Comparison of ENCODE assay signal across 20 cellular contexts in the genomic region with DNA sequence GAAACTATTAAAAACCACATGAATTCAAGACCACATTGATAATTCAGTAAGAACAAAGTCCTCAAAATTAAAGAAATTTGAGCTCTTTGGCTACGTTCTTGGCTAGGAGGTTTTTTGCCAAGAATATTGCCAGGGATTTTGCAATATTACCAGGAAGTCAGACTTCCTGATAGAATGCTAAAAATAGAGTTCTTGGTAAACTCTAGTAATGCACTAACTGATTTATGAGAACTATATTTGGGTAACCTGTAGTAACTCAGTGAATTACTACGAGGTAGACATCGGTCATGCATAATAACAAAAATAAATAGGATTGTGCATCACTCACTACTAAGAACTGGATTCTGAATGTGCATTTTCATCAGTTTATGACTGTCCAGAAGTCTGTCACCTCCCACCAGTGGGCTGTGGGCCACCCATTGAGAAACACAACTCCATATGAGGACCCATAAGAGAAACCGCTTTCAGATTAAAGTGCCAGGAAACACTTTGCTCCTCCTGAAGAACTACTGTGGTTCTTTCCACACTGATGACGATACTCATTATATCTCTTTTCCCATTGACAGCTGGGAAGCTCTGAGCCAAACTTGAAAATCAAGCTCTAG.
DNase-seq lines count a peak whose midpoint lies in the region; TF ChIP-seq lines count a peak whose summit lies in the region.
"Had no signal": no experiment of that assay in that cellular context is flagged by ENCODE, and none has a peak within 500 bp of the region (broad histone marks: within the 10 kb centered on the region; RNA-seq: fewer than 3 reads in every experiment).

No MANE protein-coding gene starts in this region.

- DNase-seq in NOMO-1 treated with DMSO at 0.1 percent for 48 hours (lab: John Stamatoyannopoulos, UW; ENCODE audit: unreplicated experiment) (peak; percentile 3), NOMO-1 treated with dmso at 0.1 percent for 144 hours (lab: John Stamatoyannopoulos, UW; ENCODE audit: unreplicated experiment) (no peak), GF-D8 (lab: John Stamatoyannopoulos, UW) (peak; percentile 17), ecto neural progenitor cell (ENCODE audit: low spot score) (peak; percentile 12), osteocyte (ENCODE audit: extremely low spot score, unreplicated experiment) (peak; percentile 40), NCI-H1092 (lab: John Stamatoyannopoulos, UW) (no peak), NCI-H2081 (lab: John Stamatoyannopoulos, UW) (no peak), putamen (ENCODE audit: low spot score) (no peak)
- DNase-seq: 8988T; activated CD4-positive, alpha-beta T cell treated with anti-CD3 and anti-CD28 coated beads, Interleukin-2, amount 50 U/mL, for 4 hours; activated T-cell treated with anti-CD3 and anti-CD28 coated beads, Interleukin-2, amount 50 U/mL, for 4 hours; KG1; NCI-H1105; NCI-H2107; NCI-H510A treated with DMSO at 0.1 percent for 48 hours; Right ventricle myocardium superior; stimulated activated CD4-positive, alpha-beta T cell treated with anti-CD3 and anti-CD28 coated beads, Interleukin-1b, Interleukin-23, amount 100 ng/mL, for 48 hours; T-cell had no signal

- no peaks in the 10 kb centered on the region for H3K36me3 Mint-ChIP-seq in osteocyte (ENCODE audit: unreplicated experiment)
- H3K36me3 Mint-ChIP-seq: activated naive CD8-positive, alpha-beta T cell had no signal

- H3K4me1 Mint-ChIP-seq in osteocyte (ENCODE audit: unreplicated experiment), result no peaks in the 10 kb centered on the region

- H3K9me3 Mint-ChIP-seq in osteocyte (ENCODE audit: unreplicated experiment), result no peaks in the 10 kb centered on the region
- H3K9me3 Mint-ChIP-seq: activated T-cell treated with anti-CD3 and anti-CD28 coated beads, Interleukin-2, amount 50 U/mL, for 4 hours; stimulated activated naive CD8-positive, alpha-beta T cell treated with anti-CD3 and anti-CD28 coated beads, Interleukin-15, Interleukin-2, amounts not matched to agents 100 ng/mL and 50 ng/mL, for 24 hours; T-cell had no signal

- H3K4me3 Mint-ChIP-seq in osteocyte (ENCODE audit: unreplicated experiment), result no peak overlapping the region
- H3K4me3 Mint-ChIP-seq: activated naive CD8-positive, alpha-beta T cell; activated T-cell treated with anti-CD3 and anti-CD28 coated beads, Interleukin-2, amount 50 U/mL, for 4 hours; stimulated activated naive CD8-positive, alpha-beta T cell treated with anti-CD3 and anti-CD28 coated beads, Interleukin-15, Interleukin-2, amounts not matched to agents 100 ng/mL and 50 ng/mL, for 24 hours; T-cell had no signal

- peaks cover 26% of the 10 kb centered on the region for H3K27me3 Mint-ChIP-seq in osteocyte (ENCODE audit: unreplicated experiment)
- H3K27me3 Mint-ChIP-seq: activated naive CD8-positive, alpha-beta T cell; stimulated activated naive CD8-positive, alpha-beta T cell treated with anti-CD3 and anti-CD28 coated beads, Interleukin-15, Interleukin-2, amounts not matched to agents 100 ng/mL and 50 ng/mL, for 24 hours; T-cell had no signal

- TF ChIP-seq CTCF in osteocyte (IDR thresholded peaks at IDR 0.05), result no peak

- no peak overlapping the region for H3K27ac Mint-ChIP-seq in osteocyte (ENCODE audit: unreplicated experiment)
- H3K27ac Mint-ChIP-seq: activated naive CD8-positive, alpha-beta T cell; stimulated activated naive CD8-positive, alpha-beta T cell treated with anti-CD3 and anti-CD28 coated beads, Interleukin-15, Interleukin-2, amounts not matched to agents 100 ng/mL and 50 ng/mL, for 24 hours; T-cell had no signal

Comparison
In these comparisons a context has a peak if more than half of its experiments do, and no peak if none do; other contexts are left out.
1. DNase-seq: peak in NOMO-1 treated with DMSO at 0.1 percent for 48 hours (single experiment), GF-D8 (single experiment), ecto neural progenitor cell (single experiment) and osteocyte (single experiment); none in NOMO-1 treated with dmso at 0.1 percent for 144 hours (single experiment), NCI-H1092 (single experiment), NCI-H2081 (0 of 2) and putamen (single experiment).